In genomic region chr19:40798997-40799557, GRCh38 we compare ENCODE assay signal across 8 cellular contexts. TPM values are rescaled to one million over a fixed set of nuclear protein-coding genes. Genes with fewer than 3 reads are reported as not detected.
DNase-seq lines count a peak whose midpoint lies in the region; ATAC-seq and TF ChIP-seq lines count a peak whose summit lies in the region.

EGLN2 (plus strand) TSS chr19:40799191; CDS start chr19:40800573, 1,382 bp downstream.

- H3K27ac Mint-ChIP-seq in stimulated activated effector memory CD8-positive, alpha-beta T cell treated with anti-CD3 and anti-CD28 coated beads, Interleukin-12 subunit alpha, Interleukin-12 subunit beta, amount 100 ng/mL, for 72 hours = peak within 1 kb of the TSS; percentile 98

- peaks cover 42% of the 10 kb centered on the region for H3K4me1 ChIP-seq in A673 (ENCODE audit: insufficient read depth, low read length, poor library complexity, severe bottlenecking)

- H3K9me3 Mint-ChIP-seq in stimulated activated effector memory CD8-positive, alpha-beta T cell treated with anti-CD3 and anti-CD28 coated beads, Interleukin-12 subunit alpha, Interleukin-12 subunit beta, amount 100 ng/mL, for 72 hours = no peaks in the 10 kb centered on the region

- BruUV-seq in A673 (replicated peaks; lab: Mats Ljungman, UMichigan) = no TSS peak

- POLR2A ChIA-PET in A673 (lab: Charles Lee; ENCODE audit: low non-redundant PET) = interaction anchor here (0.7 kb wide), 1 partner anchor 21 kb away, joined by 3 read pairs; the partner anchor contains the start of gene RAB4B

- H3K9me3 ChIP-seq in A673 (ENCODE audit: low read depth, low read length, poor library complexity, severe bottlenecking) (no peaks in the 10 kb centered on the region), iPS-18c (ENCODE audit: control insufficient read depth, insufficient read depth, low read length) (no peaks in the 10 kb centered on the region)

- H3K27ac ChIP-seq in A673 (ENCODE audit: low read depth, low read length, poor library complexity, severe bottlenecking) (peak within 1 kb of the TSS; percentile 88), angular gyrus (ENCODE audit: low read depth, low read length) (peak within 1 kb of the TSS; percentile 90)

- CTCF ChIA-PET in A673 (lab: Charles Lee) = interaction anchor here (0.6 to 1.0 kb wide), 3 partner anchors 8 to 226 kb away, joined by 5 to 10 read pairs (median 5); partner anchors contain the start of gene RAB4B

- in situ Hi-C loops in GM18951 (cut with MboI; ENCODE audit: low sequenced_read_pairs, unreplicated experiment) = no loop called here

- peaks cover 50% of the 10 kb centered on the region for H3K36me3 Mint-ChIP-seq in stimulated activated effector memory CD8-positive, alpha-beta T cell treated with anti-CD3 and anti-CD28 coated beads, Interleukin-12 subunit alpha, Interleukin-12 subunit beta, amount 100 ng/mL, for 72 hours

- peak; percentile 55 for TF ChIP-seq POLR2A in GM18951 (IDR thresholded peaks at IDR 0.05; ENCODE audit: extremely low read depth, insufficient read depth, insufficient read length)

- H3K27me3 ChIP-seq in A673 (replicated peaks; ENCODE audit: insufficient read depth, low read depth, low read length, poor library complexity) = no peaks in the 10 kb centered on the region

- no peak for TF ChIP-seq CTCF in A673 (conservative IDR thresholded peaks at IDR 0.05; ENCODE audit: low read depth, low read length)

- peaks cover 25% of the 10 kb centered on the region for H3K36me3 ChIP-seq in A673 (ENCODE audit: insufficient read depth, low read length, poor library complexity, severe bottlenecking)

- ATAC-seq in HG03520 (IDR thresholded peaks at IDR 0.05; ENCODE audit: unreplicated experiment) = peak; percentile 65
- peak; percentile 87 for ATAC-seq in stimulated activated effector memory CD8-positive, alpha-beta T cell treated with anti-CD3 and anti-CD28 coated beads, Interleukin-12 subunit alpha, Interleukin-12 subunit beta, amount 100 ng/mL, for 72 hours

- peak within 1 kb of the TSS; percentile 97 for H3K4me3 ChIP-seq in A673 (ENCODE audit: low read depth, low read length, poor library complexity, severe bottlenecking)
- peak within 1 kb of the TSS; percentile 75 for H3K4me3 ChIP-seq in iPS-18c (ENCODE audit: insufficient read depth, low read depth, low read length)

- H3K4me3 Mint-ChIP-seq in stimulated activated effector memory CD8-positive, alpha-beta T cell treated with anti-CD3 and anti-CD28 coated beads, Interleukin-12 subunit alpha, Interleukin-12 subunit beta, amount 100 ng/mL, for 72 hours = peak within 1 kb of the TSS; percentile 94

- H3K4me1 Mint-ChIP-seq in stimulated activated effector memory CD8-positive, alpha-beta T cell treated with anti-CD3 and anti-CD28 coated beads, Interleukin-12 subunit alpha, Interleukin-12 subunit beta, amount 100 ng/mL, for 72 hours = peaks cover 60% of the 10 kb centered on the region

- DNase-seq in A673 (ENCODE audit: low spot score) (no peak), NCI-H1092 treated with DMSO at 0.1 percent for 48 hours (lab: John Stamatoyannopoulos, UW) (no peak), GM19240 (ENCODE audit: insufficient read length, low spot score) (no peak)
- DNase-seq in stimulated activated effector memory CD8-positive, alpha-beta T cell treated with anti-CD3 and anti-CD28 coated beads, Interleukin-12 subunit alpha, Interleukin-12 subunit beta, amount 100 ng/mL, for 72 hours (ENCODE audit: low spot score in 2 of 2) = peak in 1 of 2 donors; percentile 99

- intact Hi-C loops in A673 (cut with micrococcal nuclease; ENCODE audit: unreplicated experiment) = loop anchor here (1.0 to 2.0 kb wide), 2 partner anchors 21 to 48 kb away; partner anchors contain the start of genes ACTMAP, RAB4B and SNRPA

RNA-seq across cellular contexts. Expression of gene EGLN2, which starts in this region (rescaled TPM):
- 105 and 113 TPM in 2 replicates for total RNA-seq in A673 (2021)
